Comparison of ENCODE assay signal across 8 cellular contexts in genomic region chr22:35838849-35839646, GRCh38.
DNase-seq lines count a peak whose midpoint lies in the region; ATAC-seq, FAIRE-seq and TF ChIP-seq lines count a peak whose summit lies in the region.

No MANE protein-coding gene starts in this region.

- no peaks in the 10 kb centered on the region for H3K9me3 ChIP-seq in CD4-positive, alpha-beta memory T cell (ENCODE audit: control insufficient read depth in 1 of 2, low read length in 2 of 2)

- H3K27ac ChIP-seq in CD4-positive, alpha-beta memory T cell (ENCODE audit: low read depth, low read length), result no peak overlapping the region

- peak overlapping the region; percentile 99 for H3K27ac Mint-ChIP-seq in glutamatergic neuron (ENCODE audit: unreplicated experiment)
- H3K27ac Mint-ChIP-seq in CD4-positive, alpha-beta memory T cell, result no peak overlapping the region
- no peak overlapping the region for H3K27ac Mint-ChIP-seq in activated naive CD8-positive, alpha-beta T cell treated with anti-CD3 and anti-CD28 coated beads, Interleukin-2, amount 50 U/mL, for 24 hours

- FAIRE-seq in TTC549 (lab: Jason Lieb, UNC), result peak; percentile 66

- no peak for TF ChIP-seq CTCF in glutamatergic neuron (IDR thresholded peaks at IDR 0.05; ENCODE audit: partially characterized antibody, unreplicated experiment)

- H3K4me3 ChIP-seq in CD4-positive, alpha-beta memory T cell (ENCODE audit: low read length in 2 of 2), result no peak overlapping the region

- peak overlapping the region; percentile 99 for H3K4me3 Mint-ChIP-seq in glutamatergic neuron (ENCODE audit: unreplicated experiment)
- no peak overlapping the region for H3K4me3 Mint-ChIP-seq in CD4-positive, alpha-beta memory T cell
- H3K4me3 Mint-ChIP-seq in activated naive CD8-positive, alpha-beta T cell treated with anti-CD3 and anti-CD28 coated beads, Interleukin-2, amount 50 U/mL, for 24 hours, result no peak overlapping the region

- peaks cover 17% of the 10 kb centered on the region for H3K4me1 Mint-ChIP-seq in glutamatergic neuron (ENCODE audit: low read depth, unreplicated experiment)
- peaks cover 4 to 11% (median 5%) of the 10 kb centered on the region in 4 donors for H3K4me1 Mint-ChIP-seq in CD4-positive, alpha-beta memory T cell
- H3K4me1 Mint-ChIP-seq in activated naive CD8-positive, alpha-beta T cell treated with anti-CD3 and anti-CD28 coated beads, Interleukin-2, amount 50 U/mL, for 24 hours, result peaks cover 22% of the 10 kb centered on the region

- H3K9me3 Mint-ChIP-seq in glutamatergic neuron (ENCODE audit: unreplicated experiment), result peaks cover 12% of the 10 kb centered on the region
- H3K9me3 Mint-ChIP-seq in CD4-positive, alpha-beta memory T cell, result no peaks in the 10 kb centered on the region
- H3K9me3 Mint-ChIP-seq in activated naive CD8-positive, alpha-beta T cell treated with anti-CD3 and anti-CD28 coated beads, Interleukin-2, amount 50 U/mL, for 24 hours, result no peaks in the 10 kb centered on the region

- CTCF ChIA-PET in CD4-positive, alpha-beta memory T cell (lab: Charles Lee; ENCODE audit: partially characterized antibody), result no interaction called here

- peaks cover 13% of the 10 kb centered on the region for H3K27me3 Mint-ChIP-seq in glutamatergic neuron (ENCODE audit: unreplicated experiment)
- peaks cover 14 to 15% of the 10 kb centered on the region in 2 donors for H3K27me3 Mint-ChIP-seq in CD4-positive, alpha-beta memory T cell
- H3K27me3 Mint-ChIP-seq in activated naive CD8-positive, alpha-beta T cell treated with anti-CD3 and anti-CD28 coated beads, Interleukin-2, amount 50 U/mL, for 24 hours, result peaks cover 20% of the 10 kb centered on the region

- H3K36me3 ChIP-seq in CD4-positive, alpha-beta memory T cell (ENCODE audit: insufficient read depth, low read length), result no peaks in the 10 kb centered on the region

- POLR2A ChIA-PET in CD4-positive, alpha-beta memory T cell (lab: Charles Lee; ENCODE audit: partially characterized antibody), result no interaction called here

- intact Hi-C loops in CD4-positive, alpha-beta memory T cell (cut with micrococcal nuclease), result no loop called here

- H3K4me1 ChIP-seq in CD4-positive, alpha-beta memory T cell (ENCODE audit: insufficient read depth, low read length), result no peaks in the 10 kb centered on the region

- no peaks in the 10 kb centered on the region for H3K36me3 Mint-ChIP-seq in glutamatergic neuron (ENCODE audit: unreplicated experiment)
- no peaks in the 10 kb centered on the region for H3K36me3 Mint-ChIP-seq in CD4-positive, alpha-beta memory T cell
- no peaks in the 10 kb centered on the region for H3K36me3 Mint-ChIP-seq in activated naive CD8-positive, alpha-beta T cell treated with anti-CD3 and anti-CD28 coated beads, Interleukin-2, amount 50 U/mL, for 24 hours (ENCODE audit: low read depth)

- DNase-seq in DMS153 treated with DMSO at 0.1 percent for 48 hours (lab: John Stamatoyannopoulos, UW; ENCODE audit: unreplicated experiment), result peak; percentile 39
- peak; percentile 47 for DNase-seq in LoVo (ENCODE audit: low spot score)
- DNase-seq in glutamatergic neuron, result peak; percentile 46
- DNase-seq in renal cortical epithelial cell (ENCODE audit: low read depth), result peak; percentile 66
- no peak for DNase-seq in CD4-positive, alpha-beta memory T cell
- no peak for DNase-seq in activated naive CD8-positive, alpha-beta T cell treated with anti-CD3 and anti-CD28 coated beads, Interleukin-2, amount 50 U/mL, for 24 hours

- ATAC-seq in activated naive CD8-positive, alpha-beta T cell treated with anti-CD3 and anti-CD28 coated beads, Interleukin-2, amount 50 U/mL, for 24 hours, result no peak
- ATAC-seq in HG02610 (IDR thresholded peaks at IDR 0.05; ENCODE audit: unreplicated experiment), result no peak

- no peaks in the 10 kb centered on the region for H3K27me3 ChIP-seq in CD4-positive, alpha-beta memory T cell (ENCODE audit: insufficient read depth, low read length)

Comparison
In these comparisons a context has a peak if more than half of its experiments do, and no peak if none do; other contexts are left out.
1. DNase-seq: peak in DMS153 treated with DMSO at 0.1 percent for 48 hours (single experiment), LoVo (single experiment), glutamatergic neuron (single experiment) and renal cortical epithelial cell (single experiment); none in CD4-positive, alpha-beta memory T cell (0 of 5) and activated naive CD8-positive, alpha-beta T cell treated with anti-CD3 and anti-CD28 coated beads, Interleukin-2, amount 50 U/mL, for 24 hours (single experiment).